In the genomic region with DNA sequence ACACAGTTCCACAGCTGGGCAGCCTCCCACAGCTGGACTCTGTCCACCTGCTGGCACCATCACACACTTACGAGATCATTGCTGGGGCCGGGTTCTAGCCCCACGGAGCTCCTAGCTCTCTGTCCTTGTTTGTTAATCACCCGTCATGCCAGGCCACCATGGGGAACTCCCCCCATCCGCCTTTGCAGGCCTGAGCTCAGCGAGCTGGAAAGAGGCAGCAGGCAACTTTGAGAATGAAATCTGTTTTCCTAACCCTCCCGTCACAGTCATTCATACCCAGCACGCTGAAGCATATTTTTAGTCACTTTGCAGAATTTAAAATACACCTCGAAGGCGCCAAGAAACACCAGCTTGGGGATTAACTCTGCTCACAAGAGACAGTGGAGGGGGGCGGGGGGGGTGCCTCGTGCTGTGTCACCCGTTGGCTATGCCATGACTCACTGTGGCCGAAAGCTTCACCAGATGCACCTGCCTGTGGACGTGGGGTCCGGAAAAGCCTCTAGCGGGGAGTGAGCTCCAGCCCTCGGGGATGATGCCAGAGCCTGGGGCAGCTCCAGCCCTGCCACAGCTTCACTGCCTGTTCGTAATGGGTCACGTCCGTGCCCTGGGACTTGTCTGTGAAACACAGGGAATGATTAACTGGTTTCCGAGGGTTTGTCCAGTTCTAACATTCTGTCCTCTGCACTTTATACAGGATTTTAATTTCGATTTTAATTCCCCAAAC, we compare ENCODE assay signal across 9 cellular contexts. TPM values are rescaled to one million over a fixed set of nuclear protein-coding genes. Genes with fewer than 3 reads are reported as not detected.
A peak's percentile ranks its signal among the peaks of the same experiment; 100 is the strongest.
DNase-seq lines count a peak whose midpoint lies in the region; ATAC-seq, FAIRE-seq and TF ChIP-seq lines count a peak whose summit lies in the region.
"Had no signal": no experiment of that assay in that cellular context is flagged by ENCODE, and none has a peak within 500 bp of the region (broad histone marks: within the 10 kb centered on the region; RNA-seq: fewer than 3 reads in every experiment).

No MANE protein-coding gene starts in this region.

- peak overlapping the region; percentile 40 for H3K4me3 ChIP-seq in retinal pigment epithelial cell (ENCODE audit: low read length)

- H3K27me3 Mint-ChIP-seq in endothelial cell (ENCODE audit: unreplicated experiment), result peaks cover 19% of the 10 kb centered on the region

- TF ChIP-seq CTCF in endothelial cell (IDR thresholded peaks at IDR 0.05; ENCODE audit: unreplicated experiment) (no peak), retinal pigment epithelial cell (conservative IDR thresholded peaks at IDR 0.05; ENCODE audit: low read depth, low read length) (no peak)

- peak overlapping the region; percentile 86 for H3K4me3 Mint-ChIP-seq in endothelial cell (ENCODE audit: unreplicated experiment)
- H3K4me3 Mint-ChIP-seq: activated T-cell treated with anti-CD3 and anti-CD28 coated beads, Interleukin-2, amount 50 U/mL, for 24 hours had no signal

- peak; percentile 92 for FAIRE-seq in GM12891 (lab: Jason Lieb, UNC)

- H3K27ac Mint-ChIP-seq in endothelial cell (ENCODE audit: unreplicated experiment), result no peak overlapping the region
- H3K27ac Mint-ChIP-seq: activated T-cell treated with anti-CD3 and anti-CD28 coated beads, Interleukin-2, amount 50 U/mL, for 24 hours had no signal

- no peak for TF ChIP-seq POLR2A in GM12891 (IDR thresholded peaks at IDR 0.05; ENCODE audit: low read depth, low read length)

- H3K36me3 Mint-ChIP-seq in endothelial cell (ENCODE audit: low read depth, unreplicated experiment), result peaks cover 12% of the 10 kb centered on the region

- DNase-seq in GM12891 (ENCODE audit: insufficient read length, low spot score) (no peak), NCI-H1694 treated with DMSO at 0.1 percent for 48 hours (lab: John Stamatoyannopoulos, UW) (peak; percentile 50), endothelial cell (ENCODE audit: low spot score) (no peak), retinal pigment epithelial cell (ENCODE audit: low read depth) (peak; percentile 88), DMS153 treated with DMSO at 0.1 percent for 48 hours (lab: John Stamatoyannopoulos, UW; ENCODE audit: unreplicated experiment) (no peak), epidermal melanocyte (ENCODE audit: insufficient read length, low spot score) (no peak), DMS79 (lab: John Stamatoyannopoulos, UW) (no peak)
- DNase-seq: activated T-cell treated with anti-CD3 and anti-CD28 coated beads, Interleukin-2, amount 50 U/mL, for 24 hours had no signal

- no peaks in the 10 kb centered on the region for H3K9me3 Mint-ChIP-seq in endothelial cell (ENCODE audit: unreplicated experiment)
- H3K9me3 Mint-ChIP-seq: activated T-cell treated with anti-CD3 and anti-CD28 coated beads, Interleukin-2, amount 50 U/mL, for 24 hours had no signal

- peaks cover 37% of the 10 kb centered on the region for H3K4me1 Mint-ChIP-seq in endothelial cell (ENCODE audit: unreplicated experiment)

- ATAC-seq in HG02642 (IDR thresholded peaks at IDR 0.05; ENCODE audit: poor library complexity, unreplicated experiment), result no peak

TF ChIP-seq in GM12891, 5 proteins besides CTCF, POLR2A, EP300 and RAD21:
- peak; percentile 55 for TF ChIP-seq PAX5 (IDR thresholded peaks at IDR 0.05; ENCODE audit: insufficient read depth, low read length, severe bottlenecking)
- TF ChIP-seq TAF1 (IDR thresholded peaks at IDR 0.05; ENCODE audit: low read depth, low read length), result no peak
TF ChIP-seq in GM12891: peak in this region for 1.

RNA-seq across cellular contexts. Expression of a gene that starts 1.4 kb away (rescaled TPM):
- 0.47 TPM for polyA plus RNA-seq in GM12891 (2012; ENCODE audit: low read depth, missing spikeins)
- total RNA-seq in endothelial cell (ENCODE audit: unreplicated experiment), result 187 TPM

RNA-seq across cellular contexts. Expression of a gene that starts 57.9 kb away (rescaled TPM):
- 41.7 TPM for polyA plus RNA-seq in GM12891 (2012; ENCODE audit: low read depth, missing spikeins)
- 32.4 TPM for total RNA-seq in endothelial cell (ENCODE audit: unreplicated experiment)

Comparison
In these comparisons a context has a peak if more than half of its experiments do, and no peak if none do; other contexts are left out.
1. DNase-seq: peak in NCI-H1694 treated with DMSO at 0.1 percent for 48 hours (single experiment) and retinal pigment epithelial cell (single experiment); none in GM12891 (single experiment), endothelial cell (single experiment), DMS153 treated with DMSO at 0.1 percent for 48 hours (single experiment), epidermal melanocyte (single experiment) and DMS79 (single experiment).